In the genomic region with DNA sequence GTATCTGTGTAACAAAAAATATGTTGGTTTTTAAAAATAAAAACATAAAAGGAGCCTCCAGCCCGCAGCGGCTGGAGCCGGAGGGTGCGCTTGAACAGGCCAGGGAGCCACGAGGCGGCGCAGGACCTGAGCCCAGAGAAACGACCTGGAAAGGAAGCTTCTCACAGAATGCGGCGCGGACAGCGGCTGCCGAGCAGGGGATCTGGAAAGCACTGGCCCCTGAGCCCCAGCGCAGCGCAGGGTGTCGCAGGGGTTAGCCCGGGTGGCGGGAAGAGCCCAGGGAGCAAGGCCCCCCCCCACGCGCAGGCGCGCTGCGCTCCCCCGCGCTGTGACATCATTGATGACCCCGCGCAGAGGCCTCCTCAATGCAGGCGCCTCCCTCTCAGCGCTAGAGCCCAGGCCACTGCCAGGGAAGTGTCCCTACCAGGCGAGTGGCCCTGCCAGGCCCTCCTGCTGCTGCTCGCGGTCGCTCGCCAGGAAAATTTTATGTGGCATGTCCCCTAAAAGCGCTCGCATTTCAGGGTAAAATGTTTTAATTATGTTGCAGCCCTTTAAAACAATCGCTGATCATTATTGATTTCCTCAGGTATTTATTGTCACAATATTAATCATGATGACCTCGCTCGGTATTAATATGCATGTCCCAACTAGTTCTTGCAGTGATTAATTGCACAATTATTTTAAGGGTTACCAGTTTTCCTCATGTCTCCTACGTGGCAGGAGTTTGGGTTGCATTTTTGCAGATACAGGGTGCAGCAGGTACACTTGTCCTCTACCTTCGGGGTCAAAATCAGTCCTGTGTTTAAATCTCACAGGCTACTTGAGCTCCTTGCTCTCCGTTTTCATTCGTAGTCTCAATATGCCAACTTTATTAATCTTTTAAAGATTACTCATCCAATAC, we compare ENCODE assay signal across 8 cellular contexts.
A peak's percentile ranks its signal among the peaks of the same experiment; 100 is the strongest.
DNase-seq lines count a peak whose midpoint lies in the region; ATAC-seq, FAIRE-seq and TF ChIP-seq lines count a peak whose summit lies in the region.

No MANE protein-coding gene starts in this region.

- H3K9me3 Mint-ChIP-seq in natural killer cell, result no peaks in the 10 kb centered on the region
- H3K9me3 Mint-ChIP-seq in stimulated activated naive B cell treated with anti-CD40 and anti-IgM and Interleukin-4, amounts not matched to agents 10 μg/mL and 1 μg/mL and 100 μg/mL, for 72 hours, result no peaks in the 10 kb centered on the region

- peak overlapping the region; percentile 87 for H3K4me3 Mint-ChIP-seq in natural killer cell
- peak overlapping the region; percentile 82 to 91 for H3K4me3 Mint-ChIP-seq in stimulated activated naive B cell treated with anti-CD40 and anti-IgM and Interleukin-4, amounts not matched to agents 10 μg/mL and 1 μg/mL and 100 μg/mL, for 72 hours

- intact Hi-C loops in natural killer cell (cut with micrococcal nuclease), result loop anchor here (5.0 to 10.0 kb wide), 2 partner anchors 136 to 211 kb away; partner anchors contain the start of gene USP22

- H3K4me3 ChIP-seq in BLaER1 (peak overlapping the region; percentile 61), fibroblast of pulmonary artery (replicated peaks; ENCODE audit: low read depth, low read length) (peak overlapping the region; percentile 52)

- H3K36me3 ChIP-seq in BLaER1, result no peaks in the 10 kb centered on the region

- ATAC-seq in GM19395 (IDR thresholded peaks at IDR 0.05; ENCODE audit: unreplicated experiment) (peak; percentile 91), HG03571 (IDR thresholded peaks at IDR 0.05; ENCODE audit: unreplicated experiment) (peak; percentile 89), natural killer cell (peak; percentile 97 to 99 (median 99))
- ATAC-seq in stimulated activated naive B cell treated with anti-CD40 and anti-IgM and Interleukin-4, amounts not matched to agents 10 μg/mL and 1 μg/mL and 100 μg/mL, for 72 hours (replicated peaks), result peak; percentile 99

- peak overlapping the region; percentile 49; the same call in 1 of the 2 replicates for H3K27ac ChIP-seq in BLaER1

- no peaks in the 10 kb centered on the region for H3K36me3 Mint-ChIP-seq in natural killer cell
- no peaks in the 10 kb centered on the region for H3K36me3 Mint-ChIP-seq in stimulated activated naive B cell treated with anti-CD40 and anti-IgM and Interleukin-4, amounts not matched to agents 10 μg/mL and 1 μg/mL and 100 μg/mL, for 72 hours

- peaks cover 7% of the 10 kb centered on the region; the same call in 1 of the 2 replicates for H3K27me3 ChIP-seq in BLaER1

- peak overlapping the region; percentile 42 to 67 for H3K27ac Mint-ChIP-seq in natural killer cell
- H3K27ac Mint-ChIP-seq in stimulated activated naive B cell treated with anti-CD40 and anti-IgM and Interleukin-4, amounts not matched to agents 10 μg/mL and 1 μg/mL and 100 μg/mL, for 72 hours, result peak overlapping the region; percentile 82

- H4K20me1 ChIP-seq in BLaER1, result no peaks in the 10 kb centered on the region

- TF ChIP-seq CTCF in fibroblast of pulmonary artery (IDR thresholded peaks at IDR 0.05; ENCODE audit: low read length, missing control alignments) (peak; percentile 77), natural killer cell (IDR thresholded peaks at IDR 0.05) (peak; percentile 47)

- H3K9me3 ChIP-seq in BLaER1, result no peaks in the 10 kb centered on the region

- H3K9ac ChIP-seq in BLaER1, result peak overlapping the region; percentile 64

- H3K4me1 ChIP-seq in BLaER1, result peaks cover 12% of the 10 kb centered on the region

- DNase-seq in RCC 7860 (ENCODE audit: low spot score) (peak; percentile 34), fibroblast of pulmonary artery (ENCODE audit: low read depth) (peak; percentile 72), natural killer cell (peak; percentile 78)
- peak; percentile 89 for DNase-seq in activated effector memory CD4-positive, alpha-beta T cell treated with anti-CD3 and anti-CD28 coated beads, Interleukin-2, amount 50 U/mL, for 16 hours
- DNase-seq in stimulated activated naive B cell treated with anti-CD40 and anti-IgM and Interleukin-4, amounts not matched to agents 10 μg/mL and 1 μg/mL and 100 μg/mL, for 72 hours, result peak; percentile 78

- H3K4me2 ChIP-seq in BLaER1, result peak overlapping the region; percentile 81

- peaks cover 0 to 7% of the 10 kb centered on the region in 2 donors for H3K4me1 Mint-ChIP-seq in natural killer cell
- no peaks in the 10 kb centered on the region for H3K4me1 Mint-ChIP-seq in stimulated activated naive B cell treated with anti-CD40 and anti-IgM and Interleukin-4, amounts not matched to agents 10 μg/mL and 1 μg/mL and 100 μg/mL, for 72 hours

- no peak for FAIRE-seq in RCC 7860 (lab: Jason Lieb, UNC)

- peaks cover 4 to 28% of the 10 kb centered on the region in 2 donors for H3K27me3 Mint-ChIP-seq in natural killer cell (ENCODE audit: low read depth in 2 of 2)
- peaks cover 7 to 13% of the 10 kb centered on the region in 2 donors for H3K27me3 Mint-ChIP-seq in stimulated activated naive B cell treated with anti-CD40 and anti-IgM and Interleukin-4, amounts not matched to agents 10 μg/mL and 1 μg/mL and 100 μg/mL, for 72 hours

Comparison
In these comparisons a context has a peak if more than half of its experiments do, and no peak if none do; other contexts are left out.
1. Peak in every context shown above with its lines: DNase-seq, ATAC-seq, H3K4me3 ChIP-seq and H3K27ac ChIP-seq.
2. DNase-seq: peak in every context shown above with its lines; median percentile 89 in activated effector memory CD4-positive, alpha-beta T cell treated with anti-CD3 and anti-CD28 coated beads, Interleukin-2, amount 50 U/mL, for 16 hours; 78 in natural killer cell; 78 in stimulated activated naive B cell treated with anti-CD40 and anti-IgM and Interleukin-4, amounts not matched to agents 10 μg/mL and 1 μg/mL and 100 μg/mL, for 72 hours; 72 in fibroblast of pulmonary artery; 34 in RCC 7860.